ENCODE assay signal across 5 cellular contexts in genomic region chr6:167239470-167239869, GRCh38. TPM values are rescaled to one million over a fixed set of nuclear protein-coding genes. Genes with fewer than 3 reads are reported as not detected.
"Had no signal": no experiment of that assay in that cellular context is flagged by ENCODE, and none has a peak within 500 bp of the region (broad histone marks: within the 10 kb centered on the region; RNA-seq: fewer than 3 reads in every experiment).

No MANE protein-coding gene starts in this region.

RNA-seq across cellular contexts. Expression of gene UNC93A, which starts 51.6 kb away (rescaled TPM):
- total RNA-seq: GM23248, HFFc6, HT1080, IMR-90, K562 had no signal
- polyA plus RNA-seq: GM23248, IMR-90, K562 had no signal
